ENCODE assay signal across 8 cellular contexts in the genomic region with DNA sequence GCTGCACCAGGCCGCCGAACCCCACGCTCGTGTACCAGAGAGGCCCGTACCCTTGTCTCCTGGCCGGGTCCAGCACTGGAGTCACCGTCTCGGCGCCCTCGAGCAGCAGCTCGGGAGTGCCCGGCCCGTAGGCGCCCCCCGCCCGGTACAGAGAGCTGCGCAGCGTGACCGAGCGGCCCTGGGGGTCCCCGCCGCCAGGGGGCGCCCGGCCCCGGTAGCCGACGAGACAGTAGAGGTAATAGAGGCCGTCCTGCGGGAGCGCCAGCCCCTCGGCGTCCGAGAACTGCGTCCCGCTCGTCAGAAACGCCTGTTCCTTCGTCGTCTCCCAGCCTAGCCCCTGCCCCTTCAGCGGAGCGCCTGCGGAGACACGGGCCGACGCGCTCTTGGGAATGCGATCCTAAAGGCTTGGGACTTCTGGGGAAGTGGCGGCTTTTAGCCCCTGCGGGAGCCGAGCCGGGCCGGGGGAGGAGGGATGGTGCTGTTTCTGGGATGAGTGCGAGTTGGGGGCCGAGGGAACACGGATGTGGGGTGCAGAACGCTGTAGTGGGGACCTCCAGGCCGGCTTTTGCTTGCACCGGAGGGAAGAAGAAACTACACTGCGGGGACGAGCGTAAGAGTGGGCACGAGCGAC. TPM values are rescaled to one million over a fixed set of nuclear protein-coding genes. Genes with fewer than 3 reads are reported as not detected.
DNase-seq lines count a peak whose midpoint lies in the region; ATAC-seq and TF ChIP-seq lines count a peak whose summit lies in the region.

No MANE protein-coding gene starts in this region.

- ATAC-seq in left ventricle myocardium superior (peak; percentile 99), psoas muscle (peak; percentile 98 to 100 (median 99))

- peaks cover 11% of the 10 kb centered on the region for H3F3A ChIP-seq in DOHH2 (ENCODE audit: control insufficient read depth, insufficient read depth)

- peaks cover 56% of the 10 kb centered on the region for H3K27me3 ChIP-seq in DOHH2 (ENCODE audit: control insufficient read depth, low read length)
- no peaks in the 10 kb centered on the region for H3K27me3 ChIP-seq in adrenal gland
- no peaks in the 10 kb centered on the region for H3K27me3 ChIP-seq in psoas muscle (ENCODE audit: insufficient read depth in 3 of 3, low read length in 2 of 3)

- TF ChIP-seq CTCF in DOHH2 (IDR thresholded peaks at IDR 0.05; ENCODE audit: low read depth, low read length, poor library complexity, severe bottlenecking) = peak; percentile 96
- peak; percentile 78 to 98 (median 91) for TF ChIP-seq CTCF in adrenal gland (IDR thresholded peaks at IDR 0.05)
- TF ChIP-seq CTCF in psoas muscle (IDR thresholded peaks at IDR 0.05) = peak; percentile 97

- intact Hi-C loops in adrenal gland (cut with DNase I) (no loop called here), left ventricle myocardium superior (cut with micrococcal nuclease) (no loop called here), psoas muscle (cut with DNase I) (loop anchor here (2.0 to 5.0 kb wide), 3 partner anchors 16 to 34 kb away; a partner anchor contains a TSS)

- H3K4me1 ChIP-seq in DOHH2 (ENCODE audit: control insufficient read depth, low read length) (peaks cover 62% of the 10 kb centered on the region), adrenal gland (replicated peaks in 1 of 2) (peaks cover 4 to 5% of the 10 kb centered on the region in 2 donors), psoas muscle (no peaks in the 10 kb centered on the region), urinary bladder (ENCODE audit: insufficient read depth) (no peaks in the 10 kb centered on the region)

- DNase-seq in GOT3 (lab: John Stamatoyannopoulos, UW) (peak; percentile 55), MV-4-11 (lab: John Stamatoyannopoulos, UW) (peak; percentile 75), SW 1271 (lab: John Stamatoyannopoulos, UW) (peak; percentile 30 to 85), adrenal gland (peak; percentile 79 to 91 (median 87)), left ventricle myocardium superior (peak; percentile 96), psoas muscle (peak; percentile 91 to 95)

- no peaks in the 10 kb centered on the region for H3K9me2 ChIP-seq in DOHH2 (replicated peaks; ENCODE audit: control insufficient read depth, low read length)

- H3K36me3 ChIP-seq in DOHH2 (ENCODE audit: control insufficient read depth, low read length) = no peaks in the 10 kb centered on the region
- H3K36me3 ChIP-seq in adrenal gland (replicated peaks in 1 of 2) = no peaks in the 10 kb centered on the region
- H3K36me3 ChIP-seq in psoas muscle (ENCODE audit: insufficient read depth in 1 of 2, low read depth in 1 of 2) = no peaks in the 10 kb centered on the region
- H3K36me3 ChIP-seq in urinary bladder (ENCODE audit: insufficient read depth) = no peaks in the 10 kb centered on the region

- H3K4me3 ChIP-seq in DOHH2 (ENCODE audit: low read length) = peak overlapping the region; percentile 84
- H3K4me3 ChIP-seq in adrenal gland = peak overlapping the region; percentile 54 to 73 (median 61)
- peak overlapping the region; percentile 89 for H3K4me3 ChIP-seq in psoas muscle
- H3K4me3 ChIP-seq in urinary bladder (ENCODE audit: low read depth, low read length) = peak overlapping the region; percentile 72

- no peaks in the 10 kb centered on the region for H4K20me1 ChIP-seq in DOHH2 (ENCODE audit: control insufficient read depth, insufficient read depth, low read depth, low read length)

- WGBS in adrenal gland, 4 donors = 0 to 1% (median 1%) methylated on average over 39 to 63 of the region's 63 CpGs
- 0 to 1% (median 0%) methylated on average over 50 to 63 of the region's 63 CpGs for WGBS in psoas muscle, 3 donors
- under 1% methylated on average over 63 of the region's 63 CpGs for WGBS in urinary bladder

- H3K27ac ChIP-seq in DOHH2 (ENCODE audit: low read depth, low read length) = no peak overlapping the region
- H3K27ac ChIP-seq in adrenal gland = peak overlapping the region in 4 of 5 donors; percentile 45 to 77 (median 68)
- peak overlapping the region; percentile 75 for H3K27ac ChIP-seq in psoas muscle
- H3K27ac ChIP-seq in urinary bladder (ENCODE audit: low read depth) = peak overlapping the region; percentile 77

- no peaks in the 10 kb centered on the region for H3K9me3 ChIP-seq in DOHH2 (ENCODE audit: control insufficient read depth, insufficient read depth, low read length)
- H3K9me3 ChIP-seq in adrenal gland (replicated peaks in 1 of 3) = no peaks in the 10 kb centered on the region
- H3K9me3 ChIP-seq in psoas muscle = no peaks in the 10 kb centered on the region

- H3K4me2 ChIP-seq in DOHH2 (ENCODE audit: low read length) = peak overlapping the region; percentile 92

- TF ChIP-seq POLR2A in adrenal gland (IDR thresholded peaks at IDR 0.05) = peak; percentile 6 to 61

- H3K79me2 ChIP-seq in DOHH2 (ENCODE audit: control insufficient read depth, low read length) = no peaks in the 10 kb centered on the region

RNA-seq across cellular contexts. Expression of a gene that starts 1.3 kb away (rescaled TPM):
- total RNA-seq in adrenal gland (1 to 10 TPM in 3 of 8 donors, under 1 TPM in 2, not detected in 3; 0.35 to 4.3 (median 1.1) TPM), left ventricle myocardium superior (0.40 TPM), psoas muscle (under 1 TPM; 0.69 to 0.79 (median 0.74) TPM), urinary bladder (2.1 TPM)
- polyA plus RNA-seq in adrenal gland (1 to 10 TPM in 2 of 3 donors, under 1 TPM in 1; 0.31 to 6.7 (median 4.8) TPM), psoas muscle (1 to 10 TPM in 1 of 3 donors, under 1 TPM in 2; 0.08 to 1.0 (median 0.17) TPM), urinary bladder (1.4 TPM)

RNA-seq across cellular contexts. Expression of a gene that starts 5.2 kb away (rescaled TPM):
- total RNA-seq in adrenal gland = 10 to 100 TPM; 12.1 to 29.0 (median 20.7) TPM
- polyA plus RNA-seq in adrenal gland = 10 to 100 TPM in 2 of 3 donors, 1 to 10 TPM in 1; 9.7 to 67.8 (median 49.2) TPM
- 6.9 TPM for total RNA-seq in left ventricle myocardium superior
- 1 to 10 TPM; 1.8 to 5.6 (median 3.1) TPM for total RNA-seq in psoas muscle
- 1 to 10 TPM; 1.2 to 1.8 (median 1.7) TPM for polyA plus RNA-seq in psoas muscle
- total RNA-seq in urinary bladder = 4.2 TPM
- polyA plus RNA-seq in urinary bladder = 10.6 TPM

RNA-seq across cellular contexts. Expression of a gene that starts 5.6 kb away (rescaled TPM):
- total RNA-seq in adrenal gland (1 to 10 TPM in 5 of 8 donors, under 1 TPM in 2, not detected in 1; 0.90 to 3.2 (median 1.2) TPM), left ventricle myocardium superior (0.35 TPM), psoas muscle (under 1 TPM in 3 of 4 donors, not detected in 1; 0.34 to 0.81 (median 0.61) TPM), urinary bladder (not detected)
- polyA plus RNA-seq in adrenal gland (1 to 10 TPM in 1 of 3 donors, under 1 TPM in 2; 0.22 to 1.0 (median 0.81) TPM), psoas muscle (under 1 TPM in 2 of 3 donors, not detected in 1; 0.09 TPM), urinary bladder (0.29 TPM)

RNA-seq across cellular contexts. Expression of a gene that starts 8.8 kb away (rescaled TPM):
- total RNA-seq in adrenal gland = 1 to 10 TPM in 2 of 8 donors, not detected in 6; 1.2 to 1.4 TPM
- polyA plus RNA-seq in adrenal gland = under 1 TPM in 2 of 3 donors, not detected in 1; 0.20 to 0.72 TPM
- total RNA-seq in left ventricle myocardium superior = not detected
- not detected for total RNA-seq in psoas muscle
- under 1 TPM in 2 of 3 donors, not detected in 1; 0.05 to 0.10 TPM for polyA plus RNA-seq in psoas muscle
- not detected for total RNA-seq in urinary bladder
- 0.06 TPM for polyA plus RNA-seq in urinary bladder

RNA-seq across cellular contexts. Expression of a gene that starts 11.9 kb away (rescaled TPM):
- total RNA-seq in adrenal gland (under 1 TPM in 1 of 8 donors, not detected in 7; 0.46 TPM), left ventricle myocardium superior (not detected), psoas muscle (not detected), urinary bladder (not detected)
- polyA plus RNA-seq in adrenal gland (under 1 TPM in 2 of 3 donors, not detected in 1; 0.10 to 0.24 TPM), psoas muscle (under 1 TPM in 2 of 3 donors, not detected in 1; 0.08 to 0.20 TPM), urinary bladder (0.20 TPM)

Comparison
In these comparisons a context has a peak if more than half of its experiments do, and no peak if none do; other contexts are left out.
1. intact Hi-C loops: an anchor here in psoas muscle (2.0 to 5.0 kb wide); none called in adrenal gland and left ventricle myocardium superior.